8 cellular contexts compared by ENCODE assay signal in genomic region chr2:73112913-73113633, GRCh38. TPM values are rescaled to one million over a fixed set of nuclear protein-coding genes. Genes with fewer than 3 reads are reported as not detected.
DNase-seq lines count a peak whose midpoint lies in the region; ATAC-seq and TF ChIP-seq lines count a peak whose summit lies in the region.

Gene RAB11FIP5 (minus strand): TSS chr2:73112948. CDS start chr2:73112777, 171 bp downstream.

- H3K27ac Mint-ChIP-seq in activated CD8-positive, alpha-beta T cell treated with anti-CD3 and anti-CD28 coated beads for 36 hours: peak within 1 kb of the TSS; percentile 68

- peaks cover 0 to 12% (median 0%) of the 10 kb centered on the region in 4 donors for H3K4me1 ChIP-seq in right lobe of liver

- CTCF ChIA-PET in activated CD8-positive, alpha-beta T cell treated with anti-CD3 and anti-CD28 coated beads for 36 hours (lab: Charles Lee): interaction anchor here (0.6 to 3.9 kb wide), 7 partner anchors 28 to 221 kb away, joined by 3 to 20 read pairs (median 7); no protein-coding TSS in a partner anchor

- peak; percentile 45 to 71 for DNase-seq in NCI-H524 (lab: John Stamatoyannopoulos, UW)
- no peak for DNase-seq in NCI-H524 treated with DMSO at 0.1 percent for 48 hours (lab: John Stamatoyannopoulos, UW)
- DNase-seq in NCI-H460 (ENCODE audit: extremely low read depth, low read depth): peak; percentile 64
- peak; percentile 75 for DNase-seq in activated CD8-positive, alpha-beta T cell treated with anti-CD3 and anti-CD28 coated beads for 36 hours
- DNase-seq in ecto neural progenitor cell (ENCODE audit: low spot score): peak; percentile 89
- peak; percentile 82 to 88 (median 84) for DNase-seq in right lobe of liver
- peak; percentile 65 to 75 for DNase-seq in stimulated activated CD4-positive, alpha-beta T cell treated with anti-CD3 and anti-CD28 coated beads, Interleukin-2, amount 100 ng/mL, for 48 hours

- TF ChIP-seq POLR2A in right lobe of liver (IDR thresholded peaks at IDR 0.05): peak; percentile 6

- TF ChIP-seq CTCF in activated CD8-positive, alpha-beta T cell treated with anti-CD3 and anti-CD28 coated beads for 36 hours (IDR thresholded peaks at IDR 0.05): no peak
- TF ChIP-seq CTCF in right lobe of liver (IDR thresholded peaks at IDR 0.05): peak in 1 of 4 donors; percentile 2

- H3K9me3 ChIP-seq in right lobe of liver: no peaks in the 10 kb centered on the region

- ATAC-seq in HG03025 (IDR thresholded peaks at IDR 0.05; ENCODE audit: low FRiP score, unreplicated experiment) (peak; percentile 81), right lobe of liver (peak; percentile 89 to 95 (median 92))
- ATAC-seq in activated CD8-positive, alpha-beta T cell treated with anti-CD3 and anti-CD28 coated beads for 36 hours: peak; percentile 83

- peak within 1 kb of the TSS; percentile 81 for H3K4me3 Mint-ChIP-seq in activated CD8-positive, alpha-beta T cell treated with anti-CD3 and anti-CD28 coated beads for 36 hours

- peaks cover 18% of the 10 kb centered on the region for H3K4me1 Mint-ChIP-seq in activated CD8-positive, alpha-beta T cell treated with anti-CD3 and anti-CD28 coated beads for 36 hours (ENCODE audit: low read depth)

- H3K36me3 Mint-ChIP-seq in activated CD8-positive, alpha-beta T cell treated with anti-CD3 and anti-CD28 coated beads for 36 hours (ENCODE audit: low read depth): no peaks in the 10 kb centered on the region

- no peaks in the 10 kb centered on the region for H3K9me3 Mint-ChIP-seq in activated CD8-positive, alpha-beta T cell treated with anti-CD3 and anti-CD28 coated beads for 36 hours

- H3K27me3 Mint-ChIP-seq in activated CD8-positive, alpha-beta T cell treated with anti-CD3 and anti-CD28 coated beads for 36 hours: peaks cover 7% of the 10 kb centered on the region

- no peaks in the 10 kb centered on the region for H3K27me3 ChIP-seq in right lobe of liver

- no peaks in the 10 kb centered on the region for H3K36me3 ChIP-seq in right lobe of liver

- 0% methylated on average over 20 of the region's 88 CpGs for WGBS in right lobe of liver (ENCODE audit: insufficient coverage, low coverage, low lambda C conversion rate, missing lambda C conversion rate)

- peak within 1 kb of the TSS; percentile 81 to 91 (median 88) for H3K4me3 ChIP-seq in right lobe of liver

- POLR2A ChIA-PET in activated CD8-positive, alpha-beta T cell treated with anti-CD3 and anti-CD28 coated beads for 36 hours (lab: Charles Lee): interaction anchor here (1.1 to 1.8 kb wide), 2 partner anchors 34 to 145 kb away, joined by 3 to 5 read pairs; no protein-coding TSS in a partner anchor

- peak within 1 kb of the TSS; percentile 55 to 85 (median 69) for H3K27ac ChIP-seq in right lobe of liver

- intact Hi-C loops in activated CD8-positive, alpha-beta T cell treated with anti-CD3 and anti-CD28 coated beads for 36 hours (cut with micrococcal nuclease): no loop called here
- intact Hi-C loops in right lobe of liver (cut with DNase I): no loop called here

RNA-seq across cellular contexts. Expression of gene RAB11FIP5, which starts in this region (rescaled TPM):
- 12.8 and 13.3 TPM in 2 replicates for total RNA-seq in NCI-H460 (2014; rRNA removed; shearing (Covaris generic))
- polyA plus RNA-seq in NCI-H460 (2014; cell fraction: nucleus; rRNA removed): 7.9 and 10.0 TPM in 2 replicates
- 1 to 10 TPM; 9.0 to 9.7 TPM for total RNA-seq in activated CD8-positive, alpha-beta T cell treated with anti-CD3 and anti-CD28 coated beads for 36 hours
- 10 to 100 TPM in 3 of 6 experiments, 1 to 10 TPM in 3; 4.5 to 12.7 (median 9.0) TPM for total RNA-seq in right lobe of liver
